ENCODE assay signal across 8 cellular contexts in the genomic region with DNA sequence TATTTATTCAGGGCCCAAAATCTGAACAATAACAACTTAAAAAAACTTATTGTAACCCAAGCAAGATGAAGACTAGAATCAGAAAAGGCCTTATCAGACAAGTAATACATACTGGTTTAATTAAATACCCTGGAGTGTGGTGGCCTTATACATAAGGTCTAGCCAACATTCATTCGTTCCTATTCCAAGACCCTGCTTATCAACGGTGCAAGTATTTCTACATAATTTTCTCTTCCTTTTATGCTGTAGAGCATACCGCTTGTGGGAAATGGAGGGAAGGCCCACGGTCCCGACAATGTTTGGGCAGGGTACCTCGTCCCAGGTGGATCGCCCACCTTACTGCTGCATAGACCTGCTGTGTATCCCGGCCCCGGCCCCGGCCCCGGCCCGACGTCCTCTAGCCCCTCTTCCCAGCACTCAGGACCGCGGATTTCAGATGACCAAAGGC. TPM values are rescaled to one million over a fixed set of nuclear protein-coding genes. Genes with fewer than 3 reads are reported as not detected.
A peak's percentile ranks its signal among the peaks of the same experiment; 100 is the strongest.
DNase-seq lines count a peak whose midpoint lies in the region; ATAC-seq and TF ChIP-seq lines count a peak whose summit lies in the region.

No MANE protein-coding gene starts in this region.

- CTCF ChIA-PET in BJ (lab: Yijun Ruan, JAX): interaction anchor here (3.1 to 3.8 kb wide), 2 partner anchors 12 to 114 kb away, joined by 13 to 14 read pairs; no protein-coding TSS in a partner anchor

- peak overlapping the region; percentile 99 for H3K4me3 Mint-ChIP-seq in natural killer cell

- ATAC-seq in natural killer cell: no peak

- peak overlapping the region; percentile 99 for H3K4me3 ChIP-seq in BJ (ENCODE audit: low read depth, low read length)
- peak overlapping the region; percentile 92 for H3K4me3 ChIP-seq in Karpas-422 (ENCODE audit: low read length)

- H3K9me3 ChIP-seq in Karpas-422 (ENCODE audit: low read length): no peaks in the 10 kb centered on the region

- H3K27ac ChIP-seq in Karpas-422 (ENCODE audit: low read length): no peak overlapping the region; the same call in 1 of the 2 replicates
- peak overlapping the region; percentile 100 for H3K27ac ChIP-seq in cingulate gyrus (ENCODE audit: low read depth, low read length)

- TF ChIP-seq CTCF in BJ (IDR thresholded peaks at IDR 0.05; ENCODE audit: insufficient read depth, low read depth, low read length) (no peak), natural killer cell (IDR thresholded peaks at IDR 0.05) (no peak), GM13976 (IDR thresholded peaks at IDR 0.05; ENCODE audit: borderline replicate concordance, control extremely low read depth, extremely low read depth, insufficient read depth, missing control alignments) (no peak)

- POLR2A ChIA-PET in BJ (lab: Charles Lee): no interaction called here

- H3K9me2 ChIP-seq in Karpas-422 (replicated peaks; ENCODE audit: insufficient read depth, low read length): no peaks in the 10 kb centered on the region

- in situ Hi-C loops in GM13976 (cut with MboI; ENCODE audit: low sequenced_read_pairs, unreplicated experiment): loop anchor here (10.0 kb wide), 1 partner anchor 109 kb away; no protein-coding TSS in a partner anchor

- H3K9me3 Mint-ChIP-seq in natural killer cell: no peaks in the 10 kb centered on the region

- peak overlapping the region; percentile 98 for H3K9ac ChIP-seq in Karpas-422 (ENCODE audit: low read length)

- H3K4me1 ChIP-seq in Karpas-422 (ENCODE audit: low read length): peaks cover 24% of the 10 kb centered on the region

- H3K4me1 Mint-ChIP-seq in natural killer cell: peaks cover 50 to 52% of the 10 kb centered on the region in 2 donors

- H3K27me3 Mint-ChIP-seq in natural killer cell (ENCODE audit: low read depth in 2 of 2): peaks cover 0 to 3% of the 10 kb centered on the region in 2 donors

- H3K36me3 Mint-ChIP-seq in natural killer cell: peaks cover 4% of the 10 kb centered on the region

- H3K79me2 ChIP-seq in Karpas-422 (ENCODE audit: low read length): peaks cover 62% of the 10 kb centered on the region

- DNase-seq in BJ (ENCODE audit: low read depth) (no peak), Karpas-422 (no peak), natural killer cell (no peak), HK-2 (ENCODE audit: unreplicated experiment) (no peak), cerebellar cortex (ENCODE audit: low spot score) (no peak), GM13976 (ENCODE audit: low spot score) (no peak), putamen (ENCODE audit: low spot score) (no peak)

- peak overlapping the region; percentile 98 to 100 for H3K27ac Mint-ChIP-seq in natural killer cell

- peaks cover 14% of the 10 kb centered on the region for H4K20me1 ChIP-seq in Karpas-422 (ENCODE audit: insufficient read depth, low read depth, low read length)

- peak overlapping the region; percentile 90 for H3K4me2 ChIP-seq in Karpas-422 (ENCODE audit: low read depth, low read length, poor library complexity, severe bottlenecking)

- intact Hi-C loops in natural killer cell (cut with micrococcal nuclease): loop anchor here (5.0 to 10.0 kb wide), 2 partner anchors 154 to 189 kb away; a partner anchor contains a TSS

- no peaks in the 10 kb centered on the region for H3K27me3 ChIP-seq in BJ (ENCODE audit: control insufficient read depth, insufficient read depth, low read length)
- no peaks in the 10 kb centered on the region for H3K27me3 ChIP-seq in Karpas-422 (ENCODE audit: low read length)

- H2AFZ ChIP-seq in Karpas-422 (ENCODE audit: low read length): no peak overlapping the region

- H3K36me3 ChIP-seq in BJ (ENCODE audit: control insufficient read depth, insufficient read depth, low read length): peaks cover 11% of the 10 kb centered on the region
- H3K36me3 ChIP-seq in Karpas-422 (ENCODE audit: insufficient read depth, low read length): peaks cover 50% of the 10 kb centered on the region

RNA-seq across cellular contexts. Expression of a gene that starts 0.7 kb away (rescaled TPM):
- 14.9 and 17.3 TPM in 2 replicates for polyA plus RNA-seq in BJ (2011; rRNA removed)
- 12.4 and 16.1 TPM in 2 replicates for polyA minus RNA-seq in BJ (2011; rRNA and poly(A)+ RNA removed)
- total RNA-seq in Karpas-422 (2014; rRNA removed; shearing (Covaris generic); ENCODE audit: low replicate concordance): 26.1 and 42.6 TPM in 2 replicates
- total RNA-seq in natural killer cell: 10 to 100 TPM; 50.4 to 63.9 (median 58.2) TPM

RNA-seq across cellular contexts. Expression of a gene that starts 33.6 kb away (rescaled TPM):
- 0.60 and 0.86 TPM in 2 replicates for polyA plus RNA-seq in BJ (2011; rRNA removed)
- 0.57 and 0.72 TPM in 2 replicates for polyA minus RNA-seq in BJ (2011; rRNA and poly(A)+ RNA removed)
- total RNA-seq in Karpas-422 (2014; rRNA removed; shearing (Covaris generic); ENCODE audit: low replicate concordance): 1.0 and 1.4 TPM in 2 replicates
- 1 to 10 TPM; 1.2 to 1.7 (median 1.2) TPM for total RNA-seq in natural killer cell

RNA-seq across cellular contexts. Expression of a gene that starts 53.5 kb away (rescaled TPM):
- 7.0 and 7.5 TPM in 2 replicates for polyA plus RNA-seq in BJ (2011; rRNA removed)
- 6.8 and 8.9 TPM in 2 replicates for polyA minus RNA-seq in BJ (2011; rRNA and poly(A)+ RNA removed)
- total RNA-seq in Karpas-422 (2014; rRNA removed; shearing (Covaris generic); ENCODE audit: low replicate concordance): 22.0 and 27.4 TPM in 2 replicates
- total RNA-seq in natural killer cell: 10 to 100 TPM; 15.4 to 21.0 (median 16.4) TPM
